Comparison of ENCODE assay signal across 8 cellular contexts in genomic region chr20:50790651-50791277, GRCh38. TPM values are rescaled to one million over a fixed set of nuclear protein-coding genes. Genes with fewer than 3 reads are reported as not detected.
DNase-seq lines count a peak whose midpoint lies in the region; ATAC-seq and TF ChIP-seq lines count a peak whose summit lies in the region.

No MANE protein-coding gene starts in this region.

- TF ChIP-seq CTCF in HEK293 (tag by site-specific recombination; IDR thresholded peaks at IDR 0.05): peak; percentile 98
- peak; percentile 78 to 83 for TF ChIP-seq CTCF in right atrium auricular region (IDR thresholded peaks at IDR 0.05)

- WGBS in aorta, 2 donors: 2 to 3% methylated on average over 22 to 23 of the region's 23 CpGs

- H3K27me3 ChIP-seq in right atrium auricular region (no peaks in the 10 kb centered on the region), aorta (ENCODE audit: control insufficient read depth in 1 of 2, insufficient read depth in 2 of 2, low read length in 1 of 2) (no peaks in the 10 kb centered on the region)

- peak overlapping the region; percentile 58 for H3K27ac ChIP-seq in HEK293 (ENCODE audit: extremely low read depth, low read depth, low read length)
- peak overlapping the region; percentile 84 for H3K27ac ChIP-seq in angular gyrus (ENCODE audit: low read depth, low read length)
- H3K27ac ChIP-seq in right atrium auricular region: peak overlapping the region; percentile 69 to 75
- H3K27ac ChIP-seq in aorta (ENCODE audit: low read depth in 1 of 2, low read length in 2 of 2): peak overlapping the region; percentile 34 to 62

- ATAC-seq in aorta (ENCODE audit: low FRiP score): peak; percentile 92

- peak; percentile 70 for TF ChIP-seq POLR2A in GM10847 (IDR thresholded peaks at IDR 0.05; ENCODE audit: extremely low read depth, insufficient read length)

- H3K4me3 ChIP-seq in HEK293 (ENCODE audit: low read depth, low read length): no peak overlapping the region
- peak overlapping the region in 1 of 2 donors; percentile 29 for H3K4me3 ChIP-seq in right atrium auricular region
- no peak overlapping the region for H3K4me3 ChIP-seq in aorta (ENCODE audit: low read length in 2 of 2)

- H3K9me3 ChIP-seq in HEK293 (ENCODE audit: control insufficient read depth, insufficient read depth, low read depth, low read length): no peaks in the 10 kb centered on the region
- H3K9me3 ChIP-seq in right atrium auricular region: no peaks in the 10 kb centered on the region
- H3K9me3 ChIP-seq in aorta (ENCODE audit: control insufficient read depth, low read length): no peaks in the 10 kb centered on the region

- CTCF ChIA-PET in HEK293 (lab: Yijun Ruan, JAX): interaction anchor here (0.6 to 4.8 kb wide), 25 partner anchors 8 to 761 kb away, joined by 3 to 36 read pairs (median 5); partner anchors contain the start of genes ADNP, DPM1 and MOCS3

- intact Hi-C loops in aorta (cut with DNase I): loop anchor here in 1 of 2 donors (10.0 kb wide), 1 partner anchor 514 kb away; no protein-coding TSS in a partner anchor

- DNase-seq in NAMALWA (ENCODE audit: low spot score) (peak; percentile 84), T-helper 1 cell (peak; percentile 46 to 84 (median 63)), right atrium auricular region (ENCODE audit: low spot score) (peak; percentile 85), retina (peak; percentile 96), aorta (peak; percentile 95)

- POLR2A ChIA-PET in HEK293 (lab: Yijun Ruan, JAX): interaction anchor here (0.6 to 1.6 kb wide), 11 partner anchors 41 to 808 kb away, joined by 3 to 15 read pairs (median 4); partner anchors contain the start of genes ADNP, DPM1 and MOCS3

- H3K36me3 ChIP-seq in HEK293 (ENCODE audit: control insufficient read depth in 2 of 2, insufficient read depth in 1 of 2, low read length in 2 of 2) (no peaks in the 10 kb centered on the region), right atrium auricular region (no peaks in the 10 kb centered on the region), aorta (ENCODE audit: control insufficient read depth in 1 of 2, insufficient read depth in 2 of 2, low read length in 1 of 2) (no peaks in the 10 kb centered on the region)

- H3K4me1 ChIP-seq in HEK293 (ENCODE audit: control insufficient read depth, insufficient read depth, low read length): peaks cover 2% of the 10 kb centered on the region; the same call in 1 of the 2 replicates
- peaks cover 0 to 33% of the 10 kb centered on the region in 2 donors for H3K4me1 ChIP-seq in right atrium auricular region
- H3K4me1 ChIP-seq in aorta (ENCODE audit: control insufficient read depth in 1 of 2, insufficient read depth in 2 of 2, low read length in 2 of 2): no peaks in the 10 kb centered on the region

TF ChIP-seq in HEK293, 187 proteins besides CTCF, POLR2A, EP300 and RAD21 (continues in another document):
- TF ChIP-seq ZNF174 (tag by site-specific recombination; IDR thresholded peaks at IDR 0.05) (no peak), BCL11A (tag by site-specific recombination; IDR thresholded peaks at IDR 0.05; ENCODE audit: low read depth) (peak; percentile 34; the same call in 1 of the 2 replicates), ZNF114 (tag by site-specific recombination; IDR thresholded peaks at IDR 0.05) (no peak), ZNF626 (tag by site-specific recombination; IDR thresholded peaks at IDR 0.05) (no peak), ZNF175 (tag by site-specific recombination; IDR thresholded peaks at IDR 0.05) (no peak), ZNF404 (tag by site-specific recombination; IDR thresholded peaks at IDR 0.05) (no peak), ZNF221 (tag by site-specific recombination; IDR thresholded peaks at IDR 0.05; ENCODE audit: borderline replicate concordance) (no peak), ZNF391 (tag by site-specific recombination; IDR thresholded peaks at IDR 0.05; ENCODE audit: borderline replicate concordance, low read depth) (peak; percentile 76; the same call in 1 of the 2 replicates), BCL11B (tag by site-specific recombination; IDR thresholded peaks at IDR 0.05; ENCODE audit: low read depth) (no peak), ZEB2 (tag by site-specific recombination; IDR thresholded peaks at IDR 0.05) (peak; percentile 85), ZNF2 (tag by site-specific recombination; IDR thresholded peaks at IDR 0.05) (no peak; the same call in 1 of the 2 replicates), PRDM4 (tag by site-specific recombination; IDR thresholded peaks at IDR 0.05) (no peak; the same call in 1 of the 2 replicates), ZBTB10 (tag by site-specific recombination; IDR thresholded peaks at IDR 0.05) (peak; percentile 65), ZNF473 (tag by site-specific recombination; IDR thresholded peaks at IDR 0.05) (no peak), GLIS1 (tag by site-specific recombination; IDR thresholded peaks at IDR 0.05) (peak; percentile 91), ZNF354C (tag by site-specific recombination; IDR thresholded peaks at IDR 0.05; ENCODE audit: borderline replicate concordance, low read depth) (no peak)
- TF ChIP-seq, protein P1, sequence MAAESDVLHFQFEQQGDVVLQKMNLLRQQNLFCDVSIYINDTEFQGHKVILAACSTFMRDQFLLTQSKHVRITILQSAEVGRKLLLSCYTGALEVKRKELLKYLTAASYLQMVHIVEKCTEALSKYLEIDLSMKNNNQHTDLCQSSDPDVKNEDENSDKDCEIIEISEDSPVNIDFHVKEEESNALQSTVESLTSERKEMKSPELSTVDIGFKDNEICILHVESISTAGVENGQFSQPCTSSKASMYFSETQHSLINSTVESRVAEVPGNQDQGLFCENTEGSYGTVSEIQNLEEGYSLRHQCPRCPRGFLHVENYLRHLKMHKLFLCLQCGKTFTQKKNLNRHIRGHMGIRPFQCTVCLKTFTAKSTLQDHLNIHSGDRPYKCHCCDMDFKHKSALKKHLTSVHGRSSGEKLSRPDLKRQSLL (tag by site-specific recombination; IDR thresholded peaks at IDR 0.05): peak; percentile 96
- TF ChIP-seq, protein P2, sequence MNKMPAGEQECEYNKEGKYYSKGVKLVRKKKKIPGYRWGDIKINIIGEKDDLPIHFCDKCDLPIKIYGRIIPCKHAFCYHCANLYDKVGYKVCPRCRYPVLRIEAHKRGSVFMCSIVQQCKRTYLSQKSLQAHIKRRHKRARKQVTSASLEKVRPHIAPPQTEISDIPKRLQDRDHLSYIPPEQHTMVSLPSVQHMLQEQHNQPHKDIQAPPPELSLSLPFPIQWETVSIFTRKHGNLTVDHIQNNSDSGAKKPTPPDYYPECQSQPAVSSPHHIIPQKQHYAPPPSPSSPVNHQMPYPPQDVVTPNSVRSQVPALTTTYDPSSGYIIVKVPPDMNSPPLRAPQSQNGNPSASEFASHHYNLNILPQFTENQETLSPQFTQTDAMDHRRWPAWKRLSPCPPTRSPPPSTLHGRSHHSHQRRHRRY (tag by site-specific recombination; IDR thresholded peaks at IDR 0.05): no peak
- TF ChIP-seq, protein P3, sequence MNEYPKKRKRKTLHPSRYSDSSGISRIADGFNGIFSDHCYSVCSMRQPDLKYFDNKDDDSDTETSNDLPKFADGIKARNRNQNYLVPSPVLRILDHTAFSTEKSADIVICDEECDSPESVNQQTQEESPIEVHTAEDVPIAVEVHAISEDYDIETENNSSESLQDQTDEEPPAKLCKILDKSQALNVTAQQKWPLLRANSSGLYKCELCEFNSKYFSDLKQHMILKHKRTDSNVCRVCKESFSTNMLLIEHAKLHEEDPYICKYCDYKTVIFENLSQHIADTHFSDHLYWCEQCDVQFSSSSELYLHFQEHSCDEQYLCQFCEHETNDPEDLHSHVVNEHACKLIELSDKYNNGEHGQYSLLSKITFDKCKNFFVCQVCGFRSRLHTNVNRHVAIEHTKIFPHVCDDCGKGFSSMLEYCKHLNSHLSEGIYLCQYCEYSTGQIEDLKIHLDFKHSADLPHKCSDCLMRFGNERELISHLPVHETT (tag by site-specific recombination; IDR thresholded peaks at IDR 0.05): no peak

RNA-seq across cellular contexts. Expression of gene BCAS4, which starts 4.1 kb away (rescaled TPM):
- total RNA-seq in right atrium auricular region: 1 to 10 TPM; 1.5 to 2.2 TPM
- total RNA-seq in aorta: 1 to 10 TPM; 4.9 to 5.4 TPM
- 1 to 10 TPM; 9.5 to 9.7 TPM for polyA plus RNA-seq in aorta

RNA-seq across cellular contexts. Expression of gene PARD6B, which starts 59.4 kb away (rescaled TPM):
- 1 to 10 TPM; 4.4 to 5.9 TPM for total RNA-seq in right atrium auricular region
- total RNA-seq in aorta: 1 to 10 TPM; 1.2 to 2.6 TPM
- polyA plus RNA-seq in aorta: 1 to 10 TPM in 1 of 2 donors, under 1 TPM in 1; 0.92 to 2.1 TPM
